Comparison of ENCODE assay signal across 16 cellular contexts in genomic region chr10:43854042-43854441, GRCh38.
DNase-seq lines count a peak whose midpoint lies in the region; ATAC-seq, FAIRE-seq and TF ChIP-seq lines count a peak whose summit lies in the region.
"Had no signal": no experiment of that assay in that cellular context is flagged by ENCODE, and none has a peak within 500 bp of the region (broad histone marks: within the 10 kb centered on the region; RNA-seq: fewer than 3 reads in every experiment).

No MANE protein-coding gene starts in this region.

- H3K27me3 Mint-ChIP-seq in astrocyte (ENCODE audit: low read depth, unreplicated experiment): no peaks in the 10 kb centered on the region

- no peak for TF ChIP-seq RAD21 in A549 (conservative IDR thresholded peaks at IDR 0.05 in 1 of 2, IDR thresholded peaks at IDR 0.05 in 1 of 2)

- no peak for TF ChIP-seq CTCF in A549 (IDR thresholded peaks at IDR 0.05)
- TF ChIP-seq CTCF in HEK293 (tag by site-specific recombination; IDR thresholded peaks at IDR 0.05): no peak
- no peak for TF ChIP-seq CTCF in astrocyte (IDR thresholded peaks at IDR 0.05; ENCODE audit: insufficient read depth, low read depth, low read length)
- no peak for TF ChIP-seq CTCF in left ventricle myocardium inferior (IDR thresholded peaks at IDR 0.05; ENCODE audit: borderline replicate concordance)

- no peak for TF ChIP-seq POLR2A in A549 (IDR thresholded peaks at IDR 0.05; ENCODE audit: low read length)

- TF ChIP-seq EP300 in A549 (IDR thresholded peaks at IDR 0.05): no peak

- no peak overlapping the region for H2AFZ ChIP-seq in astrocyte (ENCODE audit: low read depth, low read length)

- H3K4me3 Mint-ChIP-seq in astrocyte (ENCODE audit: unreplicated experiment): no peak overlapping the region
- H3K4me3 Mint-ChIP-seq: central memory CD8-positive, alpha-beta T cell had no signal

- 0 out of 3 replicates have a peak overlapping the region, but pooled peaks have one; percentile 12 for H3K4me2 ChIP-seq in A549
- H3K4me2 ChIP-seq in astrocyte (ENCODE audit: low read length): peak overlapping the region; percentile 12

- 6% methylated on average over 9 of the region's 9 CpGs for WGBS in A549 (ENCODE audit: missing lambda C conversion rate)

- intact Hi-C loops in left ventricle myocardium inferior (cut with micrococcal nuclease): loop anchor here (10.0 kb wide), 1 partner anchor 159 kb away; no protein-coding TSS in a partner anchor

- no peaks in the 10 kb centered on the region; the same call in 2 of the 3 replicates for H3K9me3 ChIP-seq in A549
- H3K9me3 ChIP-seq in HEK293 (ENCODE audit: control insufficient read depth, insufficient read depth, low read depth, low read length): no peaks in the 10 kb centered on the region
- no peaks in the 10 kb centered on the region for H3K9me3 ChIP-seq in astrocyte (ENCODE audit: insufficient read depth, low read depth, low read length)
- no peaks in the 10 kb centered on the region for H3K9me3 ChIP-seq in left ventricle myocardium inferior (replicated peaks)

- H3K9ac ChIP-seq in astrocyte (ENCODE audit: low read length): no peak overlapping the region

- H3K4me3 ChIP-seq in A549: no peak overlapping the region
- no peak overlapping the region for H3K4me3 ChIP-seq in HEK293 (ENCODE audit: low read depth, low read length)
- no peak overlapping the region for H3K4me3 ChIP-seq in astrocyte (ENCODE audit: insufficient read depth, low read depth, low read length)
- no peak overlapping the region for H3K4me3 ChIP-seq in left ventricle myocardium inferior

- H3K4me1 ChIP-seq in A549: no peaks in the 10 kb centered on the region
- peaks cover 7% of the 10 kb centered on the region; the same call in 1 of the 2 replicates for H3K4me1 ChIP-seq in HEK293 (ENCODE audit: control insufficient read depth, insufficient read depth, low read length)
- H3K4me1 ChIP-seq in astrocyte (ENCODE audit: insufficient read depth, low read length): peaks cover 23% of the 10 kb centered on the region
- peaks cover 34% of the 10 kb centered on the region for H3K4me1 ChIP-seq in left ventricle myocardium inferior

- FAIRE-seq in A549 (lab: Jason Lieb, UNC): no peak
- peak; percentile 93 for FAIRE-seq in astrocyte (lab: Jason Lieb, UNC)

- CTCF ChIA-PET in A549 (lab: Yijun Ruan, JAX) (no interaction called here), HEK293 (lab: Yijun Ruan, JAX) (interaction anchor here (0.6 kb wide), 1 partner anchor 474 kb away, joined by 5 read pairs; no protein-coding TSS in a partner anchor)

- H3K27me3 ChIP-seq in astrocyte (ENCODE audit: insufficient read depth, low read length) (peaks cover 27% of the 10 kb centered on the region), left ventricle myocardium inferior (ENCODE audit: low read depth) (no peaks in the 10 kb centered on the region)

- peaks cover 5% of the 10 kb centered on the region for H3K9me3 Mint-ChIP-seq in astrocyte (ENCODE audit: unreplicated experiment)
- H3K9me3 Mint-ChIP-seq: central memory CD8-positive, alpha-beta T cell had no signal

- H3K4me1 Mint-ChIP-seq in astrocyte (ENCODE audit: low read depth, unreplicated experiment): peaks cover 20% of the 10 kb centered on the region
- H3K4me1 Mint-ChIP-seq: central memory CD8-positive, alpha-beta T cell had no signal

- no peak for DNase-seq in A549 (ENCODE audit: low read depth in 1 of 2, low spot score in 1 of 2)
- peak; percentile 74 for DNase-seq in astrocyte (ENCODE audit: low read depth)
- no peak for DNase-seq in left ventricle myocardium inferior
- no peak for DNase-seq in cerebellum (ENCODE audit: low spot score)
- DNase-seq in activated gamma-delta T cell treated with Interleukin-2 at 50 U/mL for 16 hours: no peak
- no peak for DNase-seq in mucosa of gallbladder (ENCODE audit: low spot score)
- DNase-seq: activated CD4-positive, alpha-beta T cell treated with anti-CD3 and anti-CD28 coated beads for 1 hour; GF-D8; MV-4-11; NCI-H69; stimulated activated CD4-positive, alpha-beta T cell treated with anti-CD3 and anti-CD28 coated beads, Interleukin-12 subunit alpha, Interleukin-12 subunit beta, amount 100 ng/mL, for 4 hours had no signal

- H4K20me1 ChIP-seq in astrocyte (ENCODE audit: insufficient read depth, low read length): no peaks in the 10 kb centered on the region

- no peaks in the 10 kb centered on the region for H3K79me2 ChIP-seq in astrocyte (ENCODE audit: insufficient read depth, low read length)

- H3K36me3 ChIP-seq in HEK293 (ENCODE audit: control insufficient read depth in 2 of 2, insufficient read depth in 1 of 2, low read length in 2 of 2) (no peaks in the 10 kb centered on the region), astrocyte (ENCODE audit: insufficient read depth, low read length) (no peaks in the 10 kb centered on the region), left ventricle myocardium inferior (no peaks in the 10 kb centered on the region)

- H3K36me3 Mint-ChIP-seq in astrocyte (ENCODE audit: low read depth, unreplicated experiment): peaks cover 2% of the 10 kb centered on the region

- POLR2A ChIA-PET in A549 (lab: Yijun Ruan, JAX) (no interaction called here), HEK293 (lab: Yijun Ruan, JAX) (no interaction called here)

- ATAC-seq in A549: no peak
- ATAC-seq in GM18858 (IDR thresholded peaks at IDR 0.05; ENCODE audit: unreplicated experiment): no peak
- ATAC-seq: left lobe of liver, SK-N-SH treated with all-trans-retinoic acid at 6 μM for 48 hours had no signal

- H3K27ac ChIP-seq in A549: no peak overlapping the region
- no peak overlapping the region for H3K27ac ChIP-seq in HEK293 (ENCODE audit: extremely low read depth, low read depth, low read length)
- no peak overlapping the region for H3K27ac ChIP-seq in astrocyte (ENCODE audit: low read depth, low read length)
- H3K27ac ChIP-seq in left ventricle myocardium inferior (replicated peaks): peak overlapping the region; percentile 74

- H3K27ac Mint-ChIP-seq in astrocyte (ENCODE audit: unreplicated experiment): peak overlapping the region; percentile 13

TF ChIP-seq in A549, 52 proteins besides CTCF, POLR2A, EP300 and RAD21 (continues in another document):
- no peak for TF ChIP-seq SMC3 (IDR thresholded peaks at IDR 0.05)
- TF ChIP-seq CEBPB (IDR thresholded peaks at IDR 0.05): no peak
- no peak for TF ChIP-seq ZFP36 (IDR thresholded peaks at IDR 0.05; ENCODE audit: borderline replicate concordance, partially characterized antibody)
- TF ChIP-seq NFE2L2 (conservative IDR thresholded peaks at IDR 0.05; ENCODE audit: low read length): no peak
- TF ChIP-seq HOXA7 (CRISPR knock-in tag; IDR thresholded peaks at IDR 0.05): no peak
- TF ChIP-seq RNF2 (IDR thresholded peaks at IDR 0.05; ENCODE audit: borderline replicate concordance, low read depth): no peak
- no peak for TF ChIP-seq NPAS2 (CRISPR knock-in tag; IDR thresholded peaks at IDR 0.05; ENCODE audit: borderline replicate concordance)
- TF ChIP-seq JUN (IDR thresholded peaks at IDR 0.05): no peak
- no peak for TF ChIP-seq MYC (IDR thresholded peaks at IDR 0.05; ENCODE audit: borderline replicate concordance, low read length)
- TF ChIP-seq JUNB (IDR thresholded peaks at IDR 0.05): no peak
- TF ChIP-seq CHD2 (IDR thresholded peaks at IDR 0.05; ENCODE audit: low read length, partially characterized antibody): no peak
- no peak for TF ChIP-seq PHF8 (IDR thresholded peaks at IDR 0.05; ENCODE audit: borderline replicate concordance, low read depth)
- TF ChIP-seq KDM5A (IDR thresholded peaks at IDR 0.05): no peak
- TF ChIP-seq ATOH8 (CRISPR knock-in tag; IDR thresholded peaks at IDR 0.05; ENCODE audit: low read depth): no peak
- TF ChIP-seq TP53 (CRISPR knock-in tag; IDR thresholded peaks at IDR 0.05): no peak
- TF ChIP-seq POLR2AphosphoS2 (conservative IDR thresholded peaks at IDR 0.05; ENCODE audit: low read length): no peak
- TF ChIP-seq CBX2 (IDR thresholded peaks at IDR 0.05; ENCODE audit: borderline replicate concordance, low read depth): no peak

TF ChIP-seq in HEK293, 187 proteins besides CTCF, POLR2A, EP300 and RAD21 (continues in another document):
- TF ChIP-seq ZIC2 (tag by site-specific recombination; IDR thresholded peaks at IDR 0.05) (peak; percentile 80), SP2 (tag by site-specific recombination; IDR thresholded peaks at IDR 0.05) (no peak), ZFP69B (tag by site-specific recombination; IDR thresholded peaks at IDR 0.05) (no peak), ZNF585B (tag by site-specific recombination; IDR thresholded peaks at IDR 0.05) (no peak), ELK4 (IDR thresholded peaks at IDR 0.05; ENCODE audit: borderline replicate concordance, low read depth, low read length) (no peak), ZSCAN18 (tag by site-specific recombination; IDR thresholded peaks at IDR 0.05) (no peak), ZNF157 (tag by site-specific recombination; IDR thresholded peaks at IDR 0.05) (no peak), ZNF239 (tag by site-specific recombination; IDR thresholded peaks at IDR 0.05) (no peak), GLIS1 (tag by site-specific recombination; IDR thresholded peaks at IDR 0.05) (peak; percentile 58), IKZF3 (tag by site-specific recombination; IDR thresholded peaks at IDR 0.05) (peak; percentile 41; the same call in 1 of the 2 replicates)
